ENCODE assay signal across 7 cellular contexts in the genomic region with DNA sequence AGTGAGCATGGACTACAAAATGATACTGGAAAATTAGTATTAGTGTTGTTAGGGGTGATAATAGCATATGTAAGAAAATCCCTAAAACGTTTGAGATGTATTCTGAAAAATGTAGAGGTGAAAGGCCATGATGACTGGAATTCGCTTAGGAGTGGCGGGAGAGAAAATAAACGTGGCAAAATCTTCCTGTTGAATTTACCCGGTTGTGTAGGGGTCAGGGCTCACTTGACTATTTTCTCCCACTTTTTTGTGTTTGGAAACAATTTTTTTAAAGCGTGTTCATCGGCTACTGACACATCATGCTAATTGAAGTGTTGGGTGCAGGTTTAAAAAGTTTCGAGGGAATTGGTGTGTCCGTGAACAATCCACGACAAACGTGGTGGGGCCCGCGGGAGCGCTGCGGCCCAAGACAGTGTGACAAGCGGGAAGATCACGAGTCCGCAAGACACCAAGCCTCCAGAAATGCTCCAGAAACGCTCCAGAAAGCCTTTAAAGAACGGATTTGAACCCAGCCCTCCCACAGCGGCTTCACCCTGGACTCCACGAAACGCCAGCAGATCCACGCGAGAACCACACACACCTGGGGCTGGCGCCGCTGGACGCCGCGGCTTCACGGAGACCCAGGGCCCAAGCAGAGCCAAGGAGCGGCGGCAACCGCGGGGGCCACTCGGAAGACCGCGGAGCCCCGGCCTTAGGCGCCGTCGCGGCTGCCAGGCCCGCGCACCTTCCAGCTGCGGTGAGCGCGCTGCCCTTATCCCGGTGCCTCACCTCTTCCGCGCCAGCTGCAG. TPM values are rescaled to one million over a fixed set of nuclear protein-coding genes. Genes with fewer than 3 reads are reported as not detected.
DNase-seq lines count a peak whose midpoint lies in the region; ATAC-seq, FAIRE-seq and TF ChIP-seq lines count a peak whose summit lies in the region.

No MANE protein-coding gene starts in this region.

- H3K27me3 Mint-ChIP-seq in naive thymus-derived CD8-positive, alpha-beta T cell: no peaks in the 10 kb centered on the region

- POLR2A ChIA-PET in naive thymus-derived CD8-positive, alpha-beta T cell (lab: Charles Lee): interaction anchor here (1.1 to 2.7 kb wide), 7 partner anchors 15 to 416 kb away, joined by 4 to 40 read pairs (median 7); a partner anchor contains a TSS

- H3K27ac ChIP-seq in epithelial cell of prostate: peak overlapping the region; percentile 76

- H3K27ac Mint-ChIP-seq in naive thymus-derived CD8-positive, alpha-beta T cell: peak overlapping the region; percentile 83 to 99 (median 96)

- peaks cover 17 to 44% (median 42%) of the 10 kb centered on the region in 4 donors for H3K4me1 Mint-ChIP-seq in naive thymus-derived CD8-positive, alpha-beta T cell

- no peak for DNase-seq in GM12891 (ENCODE audit: insufficient read length, low spot score)
- no peak for DNase-seq in epithelial cell of prostate (ENCODE audit: low read depth, low spot score)
- no peak for DNase-seq in naive thymus-derived CD8-positive, alpha-beta T cell
- no peak for DNase-seq in cerebellar nuclear complex (lab: John Stamatoyannopoulos, UW)

- H3K36me3 Mint-ChIP-seq in naive thymus-derived CD8-positive, alpha-beta T cell: peaks cover 0 to 19% (median 0%) of the 10 kb centered on the region in 3 donors

- no peak for TF ChIP-seq POLR2A in GM12891 (IDR thresholded peaks at IDR 0.05; ENCODE audit: low read depth, low read length)

- peak overlapping the region; percentile 89 to 99 (median 96) for H3K4me3 Mint-ChIP-seq in naive thymus-derived CD8-positive, alpha-beta T cell

- peak; percentile 16 for FAIRE-seq in GM12891 (lab: Jason Lieb, UNC)

- H3K9me3 Mint-ChIP-seq in naive thymus-derived CD8-positive, alpha-beta T cell: no peaks in the 10 kb centered on the region

- ATAC-seq in HG02623 (IDR thresholded peaks at IDR 0.05; ENCODE audit: unreplicated experiment): peak; percentile 31
- ATAC-seq in SK-N-SH treated with all-trans-retinoic acid at 6 μM for 48 hours: peak; percentile 35
- peak; percentile 55 to 57 for ATAC-seq in naive thymus-derived CD8-positive, alpha-beta T cell
- ATAC-seq in HG02885 (IDR thresholded peaks at IDR 0.05; ENCODE audit: poor library complexity, unreplicated experiment): no peak

TF ChIP-seq in GM12891, 5 proteins besides CTCF, POLR2A, EP300 and RAD21:
- no peak for TF ChIP-seq POLR2AphosphoS5 (IDR thresholded peaks at IDR 0.05; ENCODE audit: low read depth, low read length)
- TF ChIP-seq POU2F2 (IDR thresholded peaks at IDR 0.05; ENCODE audit: low read depth, low read length): no peak
- no peak for TF ChIP-seq SPI1 (IDR thresholded peaks at IDR 0.05; ENCODE audit: low read depth, low read length)
- no peak for TF ChIP-seq TAF1 (IDR thresholded peaks at IDR 0.05; ENCODE audit: low read depth, low read length)
- TF ChIP-seq PAX5 (IDR thresholded peaks at IDR 0.05; ENCODE audit: insufficient read depth, low read length, severe bottlenecking): no peak

TF ChIP-seq in SK-N-SH treated with all-trans-retinoic acid at 6 μM for 48 hours, 23 proteins besides CTCF, POLR2A, EP300 and RAD21:
- TF ChIP-seq ZNF70 (CRISPR knock-in tag; IDR thresholded peaks at IDR 0.05) (no peak), TOX (CRISPR knock-in tag; IDR thresholded peaks at IDR 0.05; ENCODE audit: borderline replicate concordance) (no peak), SNAI2 (CRISPR knock-in tag; IDR thresholded peaks at IDR 0.05) (no peak), ZFP3 (CRISPR knock-in tag; IDR thresholded peaks at IDR 0.05) (no peak), PPARA (CRISPR knock-in tag; IDR thresholded peaks at IDR 0.05; ENCODE audit: borderline replicate concordance) (no peak), OSR1 (CRISPR knock-in tag; IDR thresholded peaks at IDR 0.05) (no peak), ZFP30 (CRISPR knock-in tag; IDR thresholded peaks at IDR 0.05) (no peak), ZC3H10 (CRISPR knock-in tag; IDR thresholded peaks at IDR 0.05) (no peak), BACH2 (CRISPR knock-in tag; IDR thresholded peaks at IDR 0.05; ENCODE audit: borderline replicate concordance) (no peak), RARB (CRISPR knock-in tag; IDR thresholded peaks at IDR 0.05) (no peak), ZNF565 (CRISPR knock-in tag; conservative IDR thresholded peaks at IDR 0.05; ENCODE audit: low read depth) (no peak), ESRRG (CRISPR knock-in tag; IDR thresholded peaks at IDR 0.05) (no peak)
- TF ChIP-seq, protein P1, sequence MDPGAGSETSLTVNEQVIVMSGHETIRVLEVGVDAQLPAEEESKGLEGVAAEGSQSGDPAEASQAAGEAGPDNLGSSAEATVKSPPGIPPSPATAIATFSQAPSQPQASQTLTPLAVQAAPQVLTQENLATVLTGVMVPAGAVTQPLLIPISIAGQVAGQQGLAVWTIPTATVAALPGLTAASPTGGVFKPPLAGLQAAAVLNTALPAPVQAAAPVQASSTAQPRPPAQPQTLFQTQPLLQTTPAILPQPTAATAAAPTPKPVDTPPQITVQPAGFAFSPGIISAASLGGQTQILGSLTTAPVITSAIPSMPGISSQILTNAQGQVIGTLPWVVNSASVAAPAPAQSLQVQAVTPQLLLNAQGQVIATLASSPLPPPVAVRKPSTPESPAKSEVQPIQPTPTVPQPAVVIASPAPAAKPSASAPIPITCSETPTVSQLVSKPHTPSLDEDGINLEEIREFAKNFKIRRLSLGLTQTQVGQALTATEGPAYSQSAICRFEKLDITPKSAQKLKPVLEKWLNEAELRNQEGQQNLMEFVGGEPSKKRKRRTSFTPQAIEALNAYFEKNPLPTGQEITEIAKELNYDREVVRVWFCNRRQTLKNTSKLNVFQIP (CRISPR knock-in tag; IDR thresholded peaks at IDR 0.05; ENCODE audit: borderline replicate concordance, low read depth): no peak
- TF ChIP-seq, protein P2, sequence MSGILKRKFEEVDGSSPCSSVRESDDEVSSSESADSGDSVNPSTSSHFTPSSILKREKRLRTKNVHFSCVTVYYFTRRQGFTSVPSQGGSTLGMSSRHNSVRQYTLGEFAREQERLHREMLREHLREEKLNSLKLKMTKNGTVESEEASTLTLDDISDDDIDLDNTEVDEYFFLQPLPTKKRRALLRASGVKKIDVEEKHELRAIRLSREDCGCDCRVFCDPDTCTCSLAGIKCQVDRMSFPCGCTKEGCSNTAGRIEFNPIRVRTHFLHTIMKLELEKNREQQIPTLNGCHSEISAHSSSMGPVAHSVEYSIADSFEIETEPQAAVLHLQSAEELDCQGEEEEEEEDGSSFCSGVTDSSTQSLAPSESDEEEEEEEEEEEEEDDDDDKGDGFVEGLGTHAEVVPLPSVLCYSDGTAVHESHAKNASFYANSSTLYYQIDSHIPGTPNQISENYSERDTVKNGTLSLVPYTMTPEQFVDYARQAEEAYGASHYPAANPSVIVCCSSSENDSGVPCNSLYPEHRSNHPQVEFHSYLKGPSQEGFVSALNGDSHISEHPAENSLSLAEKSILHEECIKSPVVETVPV (CRISPR knock-in tag; IDR thresholded peaks at IDR 0.05): no peak
- TF ChIP-seq, protein P3, sequence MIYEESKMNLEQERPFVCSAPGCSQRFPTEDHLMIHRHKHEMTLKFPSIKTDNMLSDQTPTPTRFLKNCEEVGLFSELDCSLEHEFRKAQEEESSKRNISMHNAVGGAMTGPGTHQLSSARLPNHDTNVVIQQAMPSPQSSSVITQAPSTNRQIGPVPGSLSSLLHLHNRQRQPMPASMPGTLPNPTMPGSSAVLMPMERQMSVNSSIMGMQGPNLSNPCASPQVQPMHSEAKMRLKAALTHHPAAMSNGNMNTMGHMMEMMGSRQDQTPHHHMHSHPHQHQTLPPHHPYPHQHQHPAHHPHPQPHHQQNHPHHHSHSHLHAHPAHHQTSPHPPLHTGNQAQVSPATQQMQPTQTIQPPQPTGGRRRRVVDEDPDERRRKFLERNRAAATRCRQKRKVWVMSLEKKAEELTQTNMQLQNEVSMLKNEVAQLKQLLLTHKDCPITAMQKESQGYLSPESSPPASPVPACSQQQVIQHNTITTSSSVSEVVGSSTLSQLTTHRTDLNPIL (CRISPR knock-in tag; IDR thresholded peaks at IDR 0.05; ENCODE audit: low read depth): no peak

RNA-seq across cellular contexts. Expression of a gene that starts 0.6 kb away (rescaled TPM):
- polyA plus RNA-seq in GM12891 (2012; ENCODE audit: low read depth, missing spikeins): 81.4 TPM
- 10 to 100 TPM; 10.7 to 16.1 TPM for total RNA-seq in naive thymus-derived CD8-positive, alpha-beta T cell
- polyA plus RNA-seq in naive thymus-derived CD8-positive, alpha-beta T cell: 10 to 100 TPM; 27.3 to 39.0 (median 36.8) TPM
